Comparison of ENCODE assay signal across 18 cellular contexts in genomic region chr11:103832762-103833161, GRCh38.
DNase-seq lines count a peak whose midpoint lies in the region; ATAC-seq, FAIRE-seq and TF ChIP-seq lines count a peak whose summit lies in the region.
"Had no signal": no experiment of that assay in that cellular context is flagged by ENCODE, and none has a peak within 500 bp of the region (broad histone marks: within the 10 kb centered on the region; RNA-seq: fewer than 3 reads in every experiment).

No MANE protein-coding gene starts in this region.

- H3K36me3 ChIP-seq in HepG2 (replicated peaks in 1 of 2; ENCODE audit: control insufficient read depth in 1 of 2, insufficient read depth in 2 of 2, low read length in 2 of 2) (no peaks in the 10 kb centered on the region), right lobe of liver (no peaks in the 10 kb centered on the region), IMR-90 (ENCODE audit: control insufficient read depth, insufficient read depth, low read length) (no peaks in the 10 kb centered on the region)
- H3K36me3 ChIP-seq: BE2C had no signal

- DNase-seq in HepG2 (ENCODE audit: low spot score) (no peak), right lobe of liver (no peak), IMR-90 (peak; percentile 32), choroid plexus epithelial cell (ENCODE audit: low read depth) (peak; percentile 36), coronary artery (ENCODE audit: low spot score) (no peak), glutamatergic neuron (no peak)
- DNase-seq: BE2C; CD8-positive, alpha-beta T cell; COR-L47; DMS153; H7 had no signal

- H2BK5ac ChIP-seq in IMR-90 (ENCODE audit: low read depth, low read length, poor library complexity, severe bottlenecking): no peak overlapping the region

- in situ Hi-C loops in HepG2 (cut with HindIII; ENCODE audit: extremely low pct_ligation_motif_present, low pct_unique_long_range_greater_than_20kb): no loop called here
- in situ Hi-C loops in IMR-90 (cut with MboI; ENCODE audit: low sequenced_read_pairs): no loop called here

- H3K9me3 ChIP-seq in HepG2 (ENCODE audit: low read length) (peaks cover 83% of the 10 kb centered on the region), right lobe of liver (peaks cover 0 to 2% (median 0%) of the 10 kb centered on the region in 4 donors), IMR-90 (ENCODE audit: control insufficient read depth, insufficient read depth, low read length) (peaks cover 13% of the 10 kb centered on the region)
- H3K9me3 ChIP-seq: BE2C had no signal

- TF ChIP-seq RAD21 in HepG2 (CRISPR knock-in tag; IDR thresholded peaks at IDR 0.05) (no peak), IMR-90 (IDR thresholded peaks at IDR 0.05; ENCODE audit: low read length) (no peak)

- H3K36me3 Mint-ChIP-seq in glutamatergic neuron (ENCODE audit: unreplicated experiment): peaks cover 5% of the 10 kb centered on the region
- H3K36me3 Mint-ChIP-seq: CD14-positive monocyte; CD8-positive, alpha-beta T cell had no signal

- H3K79me2 ChIP-seq in HepG2 (ENCODE audit: insufficient read depth, low read length): no peaks in the 10 kb centered on the region

- H3K56ac ChIP-seq in IMR-90 (ENCODE audit: extremely low read depth, insufficient read depth, low read length): no peak overlapping the region

- no peaks in the 10 kb centered on the region for H3K27me3 ChIP-seq in HepG2 (ENCODE audit: control insufficient read depth in 1 of 2, insufficient read depth in 2 of 2, low read length in 2 of 2)
- no peaks in the 10 kb centered on the region for H3K27me3 ChIP-seq in right lobe of liver
- H3K27me3 ChIP-seq in IMR-90 (ENCODE audit: control insufficient read depth, insufficient read depth, low read length): no peaks in the 10 kb centered on the region
- H3K27me3 ChIP-seq: BE2C had no signal

- peaks cover 4% of the 10 kb centered on the region for H3K9me3 Mint-ChIP-seq in glutamatergic neuron (ENCODE audit: unreplicated experiment)

- no peak overlapping the region for H3K4me3 Mint-ChIP-seq in glutamatergic neuron (ENCODE audit: unreplicated experiment)
- H3K4me3 Mint-ChIP-seq: CD14-positive monocyte; CD8-positive, alpha-beta T cell; GM23338 had no signal

- WGBS in HepG2 (ENCODE audit: low lambda C conversion rate): 3% methylated on average over 3 of the region's 3 CpGs
- WGBS in right lobe of liver (ENCODE audit: insufficient coverage, low coverage, low lambda C conversion rate, missing lambda C conversion rate): 33% methylated on average over 3 of the region's 3 CpGs
- WGBS in IMR-90 (ENCODE audit: extremely low coverage in 2 of 2, insufficient read length in 1 of 2), 2 experiments: no CpG with 5 or more reads among the region's 3 CpGs

- H3K4me2 ChIP-seq in HepG2 (ENCODE audit: low read depth, low read length) (no peak overlapping the region), IMR-90 (ENCODE audit: low read depth, low read length) (no peak overlapping the region)
- H3K4me2 ChIP-seq: GM23338 had no signal

- POLR2A ChIA-PET in HepG2 (lab: Yijun Ruan, JAX) (no interaction called here), IMR-90 (lab: Charles Lee; ENCODE audit: unreplicated experiment) (no interaction called here)

- H3K4ac ChIP-seq in IMR-90 (ENCODE audit: low read depth, low read length): no peak overlapping the region

- no peak for TF ChIP-seq POLR2A in HepG2 (IDR thresholded peaks at IDR 0.05; ENCODE audit: insufficient read depth in 1 of 2, low read depth in 2 of 2, low read length in 2 of 2)
- no peak for TF ChIP-seq POLR2A in right lobe of liver (IDR thresholded peaks at IDR 0.05)
- no peak for TF ChIP-seq POLR2A in IMR-90 (IDR thresholded peaks at IDR 0.05; ENCODE audit: low read depth, low read length)

- no peak overlapping the region for H2BK20ac ChIP-seq in IMR-90 (ENCODE audit: low read depth, low read length)

- H3K4me3 ChIP-seq in HepG2 (replicated peaks in 1 of 3; ENCODE audit: insufficient read depth in 1 of 3, low read depth in 2 of 3, low read length in 3 of 3): no peak overlapping the region
- no peak overlapping the region for H3K4me3 ChIP-seq in right lobe of liver
- no peak overlapping the region for H3K4me3 ChIP-seq in IMR-90 (ENCODE audit: insufficient read depth, low read depth, low read length)
- no peak overlapping the region for H3K4me3 ChIP-seq in choroid plexus epithelial cell (ENCODE audit: low read depth, low read length)
- no peak overlapping the region for H3K4me3 ChIP-seq in coronary artery
- H3K4me3 ChIP-seq: GM23338, K562 had no signal

- BruUV-seq in HepG2 (replicated peaks; lab: Mats Ljungman, UMichigan): no TSS peak
- no TSS peak for BruUV-seq in IMR-90 (replicated peaks; lab: Mats Ljungman, UMichigan)

- no peak overlapping the region for H3K14ac ChIP-seq in IMR-90 (replicated peaks; ENCODE audit: low read depth, low read length)

- CTCF ChIA-PET in HepG2 (lab: Yijun Ruan, JAX; ENCODE audit: low intra/inter-chr PET ratio, low total read pairs) (no interaction called here), IMR-90 (lab: Yijun Ruan, JAX) (no interaction called here)

- no peak overlapping the region for H2BK15ac ChIP-seq in IMR-90 (ENCODE audit: low read depth, low read length)

- no peak overlapping the region for H2BK120ac ChIP-seq in IMR-90 (ENCODE audit: low read depth, low read length)

- no peak overlapping the region for H2AFZ ChIP-seq in HepG2 (ENCODE audit: low read length)
- H2AFZ ChIP-seq in IMR-90 (replicated peaks; ENCODE audit: low read length, poor library complexity): no peak overlapping the region
- H2AFZ ChIP-seq: GM23338 had no signal

- no peak for FAIRE-seq in HepG2 (lab: Jason Lieb, UNC)
- FAIRE-seq: D721Med, GM12891, K562 had no signal

- dilution Hi-C loops in IMR-90 (cut with HindIII; ENCODE audit: low sequenced_read_pairs, unreplicated experiment): no loop called here

- H3K79me1 ChIP-seq in IMR-90 (ENCODE audit: low read depth in 1 of 2, low read length in 2 of 2): no peaks in the 10 kb centered on the region

- no peak overlapping the region for H3K27ac Mint-ChIP-seq in glutamatergic neuron (ENCODE audit: unreplicated experiment)
- H3K27ac Mint-ChIP-seq: CD14-positive monocyte; CD8-positive, alpha-beta T cell; GM23338 had no signal

- H3K27ac ChIP-seq in HepG2 (ENCODE audit: extremely low read length, insufficient read depth, low read length): no peak overlapping the region
- H3K27ac ChIP-seq in right lobe of liver: no peak overlapping the region
- no peak overlapping the region for H3K27ac ChIP-seq in IMR-90 (ENCODE audit: insufficient read depth, low read length)
- H3K27ac ChIP-seq in coronary artery: no peak overlapping the region

- H3K27me3 Mint-ChIP-seq in glutamatergic neuron (ENCODE audit: unreplicated experiment): no peaks in the 10 kb centered on the region

- H3K9ac ChIP-seq in HepG2 (ENCODE audit: insufficient read depth, low read depth, low read length): no peak overlapping the region
- H3K9ac ChIP-seq in IMR-90 (ENCODE audit: low read depth, low read length): no peak overlapping the region

- H3K18ac ChIP-seq in IMR-90 (ENCODE audit: low read depth, low read length): no peak overlapping the region

- intact Hi-C loops in HepG2 (cut with micrococcal nuclease; ENCODE audit: unreplicated experiment) (no loop called here), right lobe of liver (cut with DNase I) (no loop called here), IMR-90 (cut with micrococcal nuclease) (no loop called here)

- H3K23ac ChIP-seq in IMR-90 (ENCODE audit: low read depth, low read length): no peak overlapping the region

- no peak overlapping the region for H2AK9ac ChIP-seq in IMR-90 (replicated peaks; ENCODE audit: low read depth, low read length, poor library complexity)

- H4K91ac ChIP-seq in IMR-90 (ENCODE audit: insufficient read depth, low read depth, low read length): no peak overlapping the region

- no peaks in the 10 kb centered on the region for H3K9me1 ChIP-seq in IMR-90 (ENCODE audit: insufficient read depth, low read length)

- H4K5ac ChIP-seq in IMR-90 (ENCODE audit: low read depth, low read length): no peak overlapping the region

- no peaks in the 10 kb centered on the region for H3K4me1 Mint-ChIP-seq in glutamatergic neuron (ENCODE audit: low read depth, unreplicated experiment)
- H3K4me1 Mint-ChIP-seq: CD14-positive monocyte, GM23338 had no signal

- no peaks in the 10 kb centered on the region for H3K4me1 ChIP-seq in HepG2 (ENCODE audit: insufficient read depth, low read length)
- H3K4me1 ChIP-seq in right lobe of liver: no peaks in the 10 kb centered on the region
- no peaks in the 10 kb centered on the region for H3K4me1 ChIP-seq in IMR-90 (ENCODE audit: control insufficient read depth, insufficient read depth, low read length)
- H3K4me1 ChIP-seq: BE2C had no signal

- ATAC-seq in HepG2: no peak
- no peak for ATAC-seq in right lobe of liver
- ATAC-seq in IMR-90 (ENCODE audit: low read depth): no peak
- ATAC-seq in HG03457 (IDR thresholded peaks at IDR 0.05; ENCODE audit: unreplicated experiment): no peak
- no peak for ATAC-seq in HG02938 (IDR thresholded peaks at IDR 0.05; ENCODE audit: unreplicated experiment)
- ATAC-seq: CD8-positive, alpha-beta T cell; GM23338; K562 had no signal

- H4K20me1 ChIP-seq in HepG2 (ENCODE audit: insufficient read depth, low read length) (no peaks in the 10 kb centered on the region), IMR-90 (ENCODE audit: insufficient read depth, low read length) (no peaks in the 10 kb centered on the region)

- TF ChIP-seq EP300 in HepG2 (IDR thresholded peaks at IDR 0.05; ENCODE audit: low read depth in 2 of 2, low read length in 2 of 2): no peak
- no peak for TF ChIP-seq EP300 in HepG2 (CRISPR knock-in tag; IDR thresholded peaks at IDR 0.05; ENCODE audit: borderline replicate concordance)

- no peak overlapping the region for H4K8ac ChIP-seq in IMR-90 (ENCODE audit: low read depth in 2 of 2, low read length in 2 of 2)

- no peak overlapping the region for H2AK5ac ChIP-seq in IMR-90 (ENCODE audit: low read depth, low read length)

- no peak for TF ChIP-seq CTCF in HepG2 (CRISPR knock-in tag; IDR thresholded peaks at IDR 0.05)
- TF ChIP-seq CTCF in right lobe of liver (IDR thresholded peaks at IDR 0.05): no peak
- TF ChIP-seq CTCF in IMR-90 (conservative IDR thresholded peaks at IDR 0.05; ENCODE audit: low read depth, low read length): no peak
- no peak for TF ChIP-seq CTCF in choroid plexus epithelial cell (conservative IDR thresholded peaks at IDR 0.05; ENCODE audit: low read depth, low read length)
- no peak for TF ChIP-seq CTCF in coronary artery (IDR thresholded peaks at IDR 0.05)
- TF ChIP-seq CTCF in glutamatergic neuron (IDR thresholded peaks at IDR 0.05; ENCODE audit: partially characterized antibody, unreplicated experiment): no peak

TF ChIP-seq in HepG2, 621 proteins besides CTCF, POLR2A, EP300 and RAD21 (continues in another document):
- no peak for TF ChIP-seq ZNF605 (CRISPR knock-in tag; IDR thresholded peaks at IDR 0.05)
- peak; percentile 38; the same call in 1 of the 2 replicates for TF ChIP-seq CREB1 (IDR thresholded peaks at IDR 0.05)
- TF ChIP-seq CREB1 (CRISPR knock-in tag; IDR thresholded peaks at IDR 0.05): no peak

TF ChIP-seq in IMR-90, 13 proteins besides CTCF, POLR2A, EP300 and RAD21:
- TF ChIP-seq RFX5 (IDR thresholded peaks at IDR 0.05; ENCODE audit: low read depth, low read length): no peak
- peak; percentile 29; the same call in 1 of the 2 replicates for TF ChIP-seq FOS (IDR thresholded peaks at IDR 0.05; ENCODE audit: low read depth, low read length)

Comparison
In these comparisons a context has a peak if more than half of its experiments do, and no peak if none do; other contexts are left out.
1. DNase-seq: peak in IMR-90 (single experiment) and choroid plexus epithelial cell (single experiment); none in HepG2 (single experiment), right lobe of liver (0 of 3), coronary artery (single experiment) and glutamatergic neuron (single experiment).